Comparison of ENCODE assay signal across 22 cellular contexts in genomic region chr2:144406111-144406788, GRCh38.
A peak's percentile ranks its signal among the peaks of the same experiment; 100 is the strongest.
DNase-seq lines count a peak whose midpoint lies in the region; ATAC-seq and TF ChIP-seq lines count a peak whose summit lies in the region.
"Had no signal": no experiment of that assay in that cellular context is flagged by ENCODE, and none has a peak within 500 bp of the region (broad histone marks: within the 10 kb centered on the region; RNA-seq: fewer than 3 reads in every experiment).

No MANE protein-coding gene starts in this region.

- H3K4ac ChIP-seq in trophoblast cell (ENCODE audit: low read depth, low read length), result no peak overlapping the region

- peaks cover 79 to 97% of the 10 kb centered on the region in 2 donors for H3K36me3 Mint-ChIP-seq in CD14-positive monocyte

- H3K4me2 ChIP-seq in fibroblast of lung (ENCODE audit: extremely low read depth, insufficient read depth, low read length) (no peak overlapping the region), trophoblast cell (ENCODE audit: low read length) (no peak overlapping the region)

- H2AFZ ChIP-seq in fibroblast of lung (ENCODE audit: low read length) (no peak overlapping the region), trophoblast cell (ENCODE audit: insufficient read depth, low read length, poor library complexity) (no peak overlapping the region)

- H3K4me1 ChIP-seq in SJCRH30 (peaks cover 41% of the 10 kb centered on the region), fibroblast of lung (ENCODE audit: control insufficient read depth, extremely low read depth, insufficient read depth, low read length) (peaks cover 19% of the 10 kb centered on the region), trophoblast cell (ENCODE audit: control insufficient read depth in 1 of 2, insufficient read depth in 2 of 2, low read length in 2 of 2) (peaks cover 5 to 9% of the 10 kb centered on the region in 2 experiments)

- DNase-seq in CD14-positive monocyte (ENCODE audit: low spot score), result no peak
- peak in 1 of 2 experiments; percentile 14 for DNase-seq in SJCRH30
- no peak for DNase-seq in fibroblast of lung (ENCODE audit: low read depth in 2 of 2)
- DNase-seq in trophoblast cell, result no peak
- DNase-seq in germinal center (ENCODE audit: low spot score), result no peak
- no peak for DNase-seq in sciatic nerve (ENCODE audit: low spot score)
- no peak for DNase-seq in GM10266 (ENCODE audit: extremely low spot score)
- DNase-seq in globus pallidus (ENCODE audit: low spot score), result no peak
- DNase-seq: activated CD4-positive, alpha-beta memory T cell treated with anti-CD3 and anti-CD28 coated beads, Interleukin-2, amount 10 ng/mL, durations not matched to agents 7 days and 5 days; activated naive CD8-positive, alpha-beta T cell treated with anti-CD3 and anti-CD28 coated beads for 36 hours; activated T-cell treated with anti-CD3 and anti-CD28 coated beads, Interleukin-2, amount 50 U/mL, for 4 hours; COR-L47; esophagus squamous epithelium; heart right ventricle; lower lobe of right lung; NCI-H2081; NCI-H524 had no signal

- peaks cover 15% of the 10 kb centered on the region for H3K4me1 Mint-ChIP-seq in CD14-positive monocyte

- no peak overlapping the region for H3K4me3 ChIP-seq in SJCRH30
- H3K4me3 ChIP-seq in fibroblast of lung (replicated peaks in 1 of 4; ENCODE audit: control extremely low read depth in 1 of 4, insufficient read depth in 1 of 4, low read depth in 3 of 4, low read length in 4 of 4), result no peak overlapping the region
- H3K4me3 ChIP-seq in trophoblast cell (ENCODE audit: low read depth, low read length), result no peak overlapping the region
- H3K4me3 ChIP-seq: esophagus squamous epithelium, heart right ventricle, lower lobe of right lung, vagina had no signal

- H3K79me2 ChIP-seq in fibroblast of lung (ENCODE audit: control insufficient read depth, insufficient read depth, low read length) (no peaks in the 10 kb centered on the region), trophoblast cell (ENCODE audit: control insufficient read depth, insufficient read depth, low read length, poor library complexity) (no peaks in the 10 kb centered on the region)

- no peak overlapping the region for H3K23ac ChIP-seq in trophoblast cell (ENCODE audit: low read length)

- H4K20me1 ChIP-seq in fibroblast of lung (ENCODE audit: control insufficient read depth, extremely low read depth, insufficient read depth, low read length), result no peaks in the 10 kb centered on the region

- H3K79me1 ChIP-seq in trophoblast cell (ENCODE audit: low read length), result peaks cover 3% of the 10 kb centered on the region

- H4K12ac ChIP-seq in trophoblast cell (ENCODE audit: low read depth, low read length), result no peak overlapping the region

- no peaks in the 10 kb centered on the region; the same call in 1 of the 2 replicates for H3K27me3 ChIP-seq in SJCRH30
- no peaks in the 10 kb centered on the region for H3K27me3 ChIP-seq in fibroblast of lung (ENCODE audit: control insufficient read depth, insufficient read depth, low read length)
- no peaks in the 10 kb centered on the region for H3K27me3 ChIP-seq in trophoblast cell (ENCODE audit: insufficient read depth, low read length)
- H3K27me3 ChIP-seq: esophagus squamous epithelium, heart right ventricle, vagina had no signal

- H3K36me3 ChIP-seq in SJCRH30 (peaks cover 33% of the 10 kb centered on the region), fibroblast of lung (ENCODE audit: control insufficient read depth, insufficient read depth, low read length) (peaks cover 6% of the 10 kb centered on the region), trophoblast cell (ENCODE audit: control insufficient read depth in 1 of 2, insufficient read depth in 2 of 2, low read length in 2 of 2) (peaks cover 0 to 2% of the 10 kb centered on the region in 2 experiments)
- H3K36me3 ChIP-seq: vagina had no signal

- no peak overlapping the region for H2BK5ac ChIP-seq in trophoblast cell (ENCODE audit: low read depth, low read length, poor library complexity)

- H3K27me3 Mint-ChIP-seq in CD14-positive monocyte (ENCODE audit: low read depth in 3 of 3), result peaks cover 0 to 1% (median 0%) of the 10 kb centered on the region in 3 donors
- H3K27me3 Mint-ChIP-seq: activated naive CD8-positive, alpha-beta T cell treated with anti-CD3 and anti-CD28 coated beads for 36 hours; IgD-negative memory B cell had no signal

- no peak overlapping the region for H3K18ac ChIP-seq in trophoblast cell (ENCODE audit: low read length)

- ATAC-seq in sciatic nerve, result no peak
- ATAC-seq: activated T-cell treated with anti-CD3 and anti-CD28 coated beads, Interleukin-2, amount 50 U/mL, for 4 hours; HCT116; heart right ventricle; lower lobe of right lung had no signal

- intact Hi-C loops in CD14-positive monocyte (cut with micrococcal nuclease) (no loop called here), sciatic nerve (cut with DNase I) (no loop called here)

- no peak overlapping the region for H2AK5ac ChIP-seq in trophoblast cell (ENCODE audit: low read length)

- H3K27ac ChIP-seq in SJCRH30 (peak overlapping the region; percentile 81; the same call in 1 of the 2 replicates), fibroblast of lung (ENCODE audit: insufficient read depth, low read length) (peak overlapping the region; percentile 6), trophoblast cell (ENCODE audit: low read depth, low read length) (no peak overlapping the region)
- H3K27ac ChIP-seq: lower lobe of right lung, vagina, VCaP had no signal

- H3K9ac ChIP-seq in fibroblast of lung (ENCODE audit: insufficient read depth, low read length), result no peak overlapping the region
- H3K9ac ChIP-seq in trophoblast cell (ENCODE audit: low read length), result no peak overlapping the region

- no peak overlapping the region for H3K14ac ChIP-seq in trophoblast cell (ENCODE audit: low read length)

- no peak overlapping the region for H4K8ac ChIP-seq in trophoblast cell (ENCODE audit: low read depth, low read length)

- no peaks in the 10 kb centered on the region for H3K9me3 Mint-ChIP-seq in CD14-positive monocyte
- H3K9me3 Mint-ChIP-seq: activated CD4-positive, alpha-beta memory T cell treated with anti-CD3 and anti-CD28 coated beads, Interleukin-2, amount 10 ng/mL, durations not matched to agents 7 days and 5 days; activated naive CD8-positive, alpha-beta T cell treated with anti-CD3 and anti-CD28 coated beads for 36 hours; activated T-cell treated with anti-CD3 and anti-CD28 coated beads, Interleukin-2, amount 50 U/mL, for 4 hours; IgD-negative memory B cell; T-helper 1 cell treated with Interleukin-12 subunit alpha and Interleukin-12 subunit beta and Interleukin-4 antibody, amounts not matched to agents 30 μg/mL and 1 μg/mL, for 36 hours had no signal

- TF ChIP-seq CTCF in CD14-positive monocyte (IDR thresholded peaks at IDR 0.05) (no peak), fibroblast of lung (conservative IDR thresholded peaks at IDR 0.05 in 1 of 2, IDR thresholded peaks at IDR 0.05 in 1 of 2; ENCODE audit: low read depth in 1 of 2, low read length in 2 of 2) (no peak), GM10266 (IDR thresholded peaks at IDR 0.05; ENCODE audit: control insufficient read depth, insufficient read depth, low read depth, missing control alignments) (no peak)

- H2BK12ac ChIP-seq in trophoblast cell (ENCODE audit: low read length), result no peak overlapping the region

- peak overlapping the region; percentile 41 for H2BK120ac ChIP-seq in trophoblast cell (ENCODE audit: insufficient read depth, low read length, poor library complexity)

- peak overlapping the region; percentile 12 to 84 (median 75) for H3K27ac Mint-ChIP-seq in CD14-positive monocyte
- H3K27ac Mint-ChIP-seq: activated CD4-positive, alpha-beta memory T cell treated with anti-CD3 and anti-CD28 coated beads, Interleukin-2, amount 10 ng/mL, durations not matched to agents 7 days and 5 days; activated naive CD8-positive, alpha-beta T cell treated with anti-CD3 and anti-CD28 coated beads for 36 hours; T-helper 1 cell treated with Interleukin-12 subunit alpha and Interleukin-12 subunit beta and Interleukin-4 antibody, amounts not matched to agents 30 μg/mL and 1 μg/mL, for 36 hours had no signal

- no CpG with 5 or more reads among the region's 4 CpGs for WGBS in trophoblast cell (ENCODE audit: extremely low coverage, insufficient coverage, insufficient read length)

- H3K9me3 ChIP-seq in SJCRH30 (replicated peaks) (no peaks in the 10 kb centered on the region), fibroblast of lung (ENCODE audit: control insufficient read depth, insufficient read depth, low read depth, low read length) (no peaks in the 10 kb centered on the region), trophoblast cell (ENCODE audit: insufficient read depth, low read depth, low read length) (no peaks in the 10 kb centered on the region)
- H3K9me3 ChIP-seq: esophagus squamous epithelium, heart right ventricle, lower lobe of right lung, vagina had no signal

- H3K4me3 Mint-ChIP-seq in CD14-positive monocyte, result no peak overlapping the region
- H3K4me3 Mint-ChIP-seq: activated CD4-positive, alpha-beta memory T cell treated with anti-CD3 and anti-CD28 coated beads, Interleukin-2, amount 10 ng/mL, durations not matched to agents 7 days and 5 days; activated naive CD8-positive, alpha-beta T cell treated with anti-CD3 and anti-CD28 coated beads for 36 hours; activated T-cell treated with anti-CD3 and anti-CD28 coated beads, Interleukin-2, amount 50 U/mL, for 4 hours; IgD-negative memory B cell; T-helper 1 cell treated with Interleukin-12 subunit alpha and Interleukin-12 subunit beta and Interleukin-4 antibody, amounts not matched to agents 30 μg/mL and 1 μg/mL, for 36 hours had no signal

- H4K91ac ChIP-seq in trophoblast cell (ENCODE audit: low read depth, low read length), result no peak overlapping the region
